Comparison of ENCODE assay signal across 8 cellular contexts in the genomic region with DNA sequence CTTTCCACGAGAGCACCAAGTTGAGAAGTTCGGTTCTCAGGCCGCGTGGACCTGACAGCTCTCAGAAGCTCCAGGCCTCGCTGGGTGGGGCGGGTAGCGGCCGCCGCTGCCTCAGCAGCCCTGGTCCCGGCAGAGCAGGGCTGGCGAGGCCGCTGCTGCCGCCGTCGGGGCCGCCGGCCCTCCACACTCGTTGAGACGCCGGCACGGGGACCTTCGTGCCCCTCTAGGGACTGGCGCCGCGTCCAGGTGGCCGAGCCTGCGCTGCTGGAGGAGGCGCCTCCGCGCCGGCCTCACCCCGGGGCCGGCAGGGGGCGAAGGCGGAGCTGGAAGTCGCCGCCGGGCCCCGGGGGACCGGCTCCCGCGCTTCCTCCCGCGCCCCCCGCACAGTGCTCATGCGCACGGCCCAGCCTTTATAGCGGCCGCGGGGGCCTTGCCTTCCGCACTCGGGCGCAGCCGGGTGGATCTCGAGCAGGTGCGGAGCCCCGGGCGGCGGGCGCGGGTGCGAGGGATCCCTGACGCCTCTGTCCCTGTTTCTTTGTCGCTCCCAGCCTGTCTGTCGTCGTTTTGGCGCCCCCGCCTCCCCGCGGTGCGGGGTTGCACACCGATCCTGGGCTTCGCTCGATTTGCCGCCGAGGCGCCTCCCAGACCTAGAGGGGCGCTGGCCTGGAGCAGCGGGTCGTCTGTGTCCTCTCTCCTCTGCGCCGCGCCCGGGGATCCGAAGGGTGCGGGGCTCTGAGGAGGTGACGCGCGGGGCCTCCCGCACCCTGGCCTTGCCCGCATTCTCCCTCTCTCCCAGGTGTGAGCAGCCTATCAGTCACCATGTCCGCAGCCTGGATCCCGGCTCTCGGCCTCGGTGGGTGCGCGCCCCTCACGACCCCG. TPM values are rescaled to one million over a fixed set of nuclear protein-coding genes. Genes with fewer than 3 reads are reported as not detected.
DNase-seq lines count a peak whose midpoint lies in the region; ATAC-seq and TF ChIP-seq lines count a peak whose summit lies in the region.

A gene (plus strand): TSS at position 440 of the 879 bp plus-strand sequence. CDS start 380 bp downstream, at position 820.

- peak; percentile 65 for DNase-seq in ELF-1 (ENCODE audit: low read depth, low spot score)
- no peak for DNase-seq in NT2/D1 (ENCODE audit: low read depth, low spot score)
- no peak for DNase-seq in astrocyte of the cerebellum (ENCODE audit: low read depth)
- peak; percentile 80 for DNase-seq in iPS-NIHi11 (ENCODE audit: low spot score)
- DNase-seq in stimulated activated CD4-positive, alpha-beta T cell treated with anti-CD3 and anti-CD28 coated beads, Interleukin-1b, Interleukin-23, amount 100 ng/mL, for 48 hours = peak; percentile 13
- DNase-seq in G401 (ENCODE audit: low spot score) = no peak

- no peaks in the 10 kb centered on the region for H3K9me3 ChIP-seq in NT2/D1 (ENCODE audit: insufficient read depth, low read length)

- in situ Hi-C loops in astrocyte of the cerebellum (cut with HindIII; ENCODE audit: low sequenced_read_pairs) (no loop called here), G401 (cut with HindIII; ENCODE audit: low sequenced_read_pairs) (no loop called here)

- peaks cover 39% of the 10 kb centered on the region for H3K27me3 ChIP-seq in NT2/D1 (ENCODE audit: insufficient read depth, insufficient read length)

- ATAC-seq in GM19463 (IDR thresholded peaks at IDR 0.05; ENCODE audit: unreplicated experiment) (peak; percentile 72), HG03469 (IDR thresholded peaks at IDR 0.05; ENCODE audit: unreplicated experiment) (peak; percentile 41)

- peak within 1 kb of the TSS; percentile 58 for H3K4me3 ChIP-seq in NT2/D1 (ENCODE audit: insufficient read length, low read depth)
- peak within 1 kb of the TSS; percentile 52 for H3K4me3 ChIP-seq in astrocyte of the cerebellum (ENCODE audit: low read depth, low read length)

- peak; percentile 14 for TF ChIP-seq CTCF in astrocyte of the cerebellum (IDR thresholded peaks at IDR 0.05; ENCODE audit: low read depth, low read length, missing control alignments)

- no peaks in the 10 kb centered on the region for H3K4me1 ChIP-seq in NT2/D1 (ENCODE audit: insufficient read depth, insufficient read length)

- H3K9ac ChIP-seq in NT2/D1 (ENCODE audit: insufficient read length, low read depth) = peak within 1 kb of the TSS; percentile 80

- no peaks in the 10 kb centered on the region for H3K36me3 ChIP-seq in NT2/D1 (ENCODE audit: insufficient read depth, insufficient read length, low read length)

RNA-seq across cellular contexts. Expression of the gene that starts here (rescaled TPM):
- 0.07 and 0.31 TPM in 2 replicates for total RNA-seq in G401 (2014; rRNA removed; shearing (Covaris generic))

Comparison
In these comparisons a context has a peak if more than half of its experiments do, and no peak if none do; other contexts are left out.
1. DNase-seq: peak in ELF-1 (single experiment), iPS-NIHi11 (single experiment) and stimulated activated CD4-positive, alpha-beta T cell treated with anti-CD3 and anti-CD28 coated beads, Interleukin-1b, Interleukin-23, amount 100 ng/mL, for 48 hours (single experiment); none in NT2/D1 (single experiment), astrocyte of the cerebellum (single experiment) and G401 (single experiment).